In genomic region chr7:74030861-74031260, GRCh38 we compare ENCODE assay signal across 20 cellular contexts. TPM values are rescaled to one million over a fixed set of nuclear protein-coding genes. Genes with fewer than 3 reads are reported as not detected.
DNase-seq lines count a peak whose midpoint lies in the region; ATAC-seq and TF ChIP-seq lines count a peak whose summit lies in the region.
"Had no signal": no experiment of that assay in that cellular context is flagged by ENCODE, and none has a peak within 500 bp of the region (broad histone marks: within the 10 kb centered on the region; RNA-seq: fewer than 3 reads in every experiment).

No MANE protein-coding gene starts in this region.

- H3K79me1 ChIP-seq in mesenchymal stem cell (replicated peaks; ENCODE audit: low read length, poor library complexity, severe bottlenecking): no peaks in the 10 kb centered on the region

- H2BK12ac ChIP-seq in mesenchymal stem cell (ENCODE audit: low read length in 2 of 2): peak overlapping the region in 1 of 2 experiments; percentile 8

- H3K14ac ChIP-seq in mesenchymal stem cell (ENCODE audit: low read length in 2 of 2): no peak overlapping the region

- H3K23ac ChIP-seq in mesenchymal stem cell (ENCODE audit: low read length in 2 of 2): no peak overlapping the region

- no peak overlapping the region for H3K18ac ChIP-seq in mesenchymal stem cell (ENCODE audit: low read depth in 1 of 2, low read length in 2 of 2)

- no peak overlapping the region for H4K8ac ChIP-seq in mesenchymal stem cell (ENCODE audit: low read length)

- H3K4me1 ChIP-seq in A673 (ENCODE audit: insufficient read depth, low read length, poor library complexity, severe bottlenecking) (peaks cover 57% of the 10 kb centered on the region), mesenchymal stem cell (ENCODE audit: control insufficient read depth, insufficient read depth, low read depth, low read length) (peaks cover 18% of the 10 kb centered on the region), stomach smooth muscle (ENCODE audit: control insufficient read depth, insufficient read depth, low read length) (peaks cover 80% of the 10 kb centered on the region)

- CTCF ChIA-PET in A673 (lab: Charles Lee): interaction anchor here (0.6 kb wide), 1 partner anchor 11 kb away, joined by 3 read pairs; no protein-coding TSS in a partner anchor

- no peak overlapping the region for H2AK5ac ChIP-seq in mesenchymal stem cell (ENCODE audit: low read length, severe bottlenecking)

- H2BK15ac ChIP-seq in mesenchymal stem cell (ENCODE audit: low read depth, poor library complexity, severe bottlenecking): no peak overlapping the region

- no peak for TF ChIP-seq CTCF in A673 (conservative IDR thresholded peaks at IDR 0.05; ENCODE audit: low read depth, low read length)
- TF ChIP-seq CTCF in dorsolateral prefrontal cortex (IDR thresholded peaks at IDR 0.05 in 54 of 56, conservative IDR thresholded peaks at IDR 0.05 in 2 of 56; ENCODE audit: low read depth in 1 of 56, partially characterized antibody in 56 of 56): no peak

- no peak overlapping the region for H2BK120ac ChIP-seq in mesenchymal stem cell (ENCODE audit: low read depth, low read length)

- no peak overlapping the region for H3K4me2 ChIP-seq in mesenchymal stem cell (ENCODE audit: low read length, poor library complexity, severe bottlenecking)
- H3K4me2 ChIP-seq: A549 had no signal

- intact Hi-C loops in A673 (cut with micrococcal nuclease; ENCODE audit: unreplicated experiment): no loop called here
- intact Hi-C loops in dorsolateral prefrontal cortex (cut with DNase I): no loop called here
- intact Hi-C loops in posterior vena cava (cut with DNase I): no loop called here

- ATAC-seq in SK-N-SH treated with all-trans-retinoic acid at 6 μM for 48 hours: no peak
- ATAC-seq: A549, sciatic nerve had no signal

- POLR2A ChIA-PET in A673 (lab: Charles Lee; ENCODE audit: low non-redundant PET): no interaction called here

- H3K4me3 ChIP-seq in A673 (ENCODE audit: low read depth, low read length, poor library complexity, severe bottlenecking): no peak overlapping the region
- H3K4me3 ChIP-seq in dorsolateral prefrontal cortex: peak overlapping the region in 6 of 59 donors; percentile 2 to 69 (median 41)
- peak overlapping the region in 1 of 2 experiments; percentile 62 for H3K4me3 ChIP-seq in mesenchymal stem cell (ENCODE audit: insufficient read depth in 1 of 2, low read depth in 1 of 2, low read length in 2 of 2)
- peak overlapping the region in 1 of 2 donors; percentile 62 for H3K4me3 ChIP-seq in stomach smooth muscle (ENCODE audit: low read length in 2 of 2)
- H3K4me3 ChIP-seq: A549, SJCRH30 had no signal

- H3K4ac ChIP-seq in mesenchymal stem cell (ENCODE audit: low read depth in 1 of 2, low read length in 2 of 2): no peak overlapping the region

- no peak overlapping the region for H2AFZ ChIP-seq in mesenchymal stem cell (ENCODE audit: low read depth, low read length)

- H3K9me3 ChIP-seq in A673 (ENCODE audit: low read depth, low read length, poor library complexity, severe bottlenecking) (no peaks in the 10 kb centered on the region), mesenchymal stem cell (ENCODE audit: control insufficient read depth, low read length) (no peaks in the 10 kb centered on the region), stomach smooth muscle (ENCODE audit: control insufficient read depth in 2 of 2, low read length in 2 of 2) (no peaks in the 10 kb centered on the region)
- H3K9me3 ChIP-seq: A549, SJCRH30 had no signal

- peak overlapping the region; percentile 7 for H3K9ac ChIP-seq in mesenchymal stem cell (ENCODE audit: low read length)
- peak overlapping the region in 1 of 2 donors; percentile 30 for H3K9ac ChIP-seq in stomach smooth muscle (ENCODE audit: low read length in 2 of 2)

- TSS peak; percentile 52 for BruUV-seq in A673 (replicated peaks; lab: Mats Ljungman, UMichigan)

- WGBS in mesenchymal stem cell: 74% methylated on average over 7 of the region's 7 CpGs

- H3K36me3 ChIP-seq in A673 (ENCODE audit: insufficient read depth, low read length, poor library complexity, severe bottlenecking) (no peaks in the 10 kb centered on the region), mesenchymal stem cell (ENCODE audit: control insufficient read depth in 1 of 2, insufficient read depth in 2 of 2, low read depth in 1 of 2, low read length in 2 of 2) (peaks cover 0 to 4% of the 10 kb centered on the region in 2 experiments), stomach smooth muscle (ENCODE audit: control insufficient read depth in 2 of 2, insufficient read depth in 2 of 2, low read length in 2 of 2) (peaks cover 0 to 7% of the 10 kb centered on the region in 2 donors)
- H3K36me3 ChIP-seq: SJCRH30 had no signal

- no peak overlapping the region for H2BK5ac ChIP-seq in mesenchymal stem cell (ENCODE audit: low read depth, low read length, poor library complexity, severe bottlenecking)

- H3K27me3 ChIP-seq in A673 (replicated peaks; ENCODE audit: insufficient read depth, low read depth, low read length, poor library complexity) (no peaks in the 10 kb centered on the region), dorsolateral prefrontal cortex (peaks cover 0 to 4% (median 0%) of the 10 kb centered on the region in 45 donors), mesenchymal stem cell (ENCODE audit: control insufficient read depth in 1 of 2, insufficient read depth in 1 of 2, low read length in 2 of 2) (peaks cover 7 to 38% of the 10 kb centered on the region in 2 experiments), stomach smooth muscle (ENCODE audit: control insufficient read depth in 1 of 2, insufficient read depth in 2 of 2, low read length in 2 of 2) (no peaks in the 10 kb centered on the region)
- H3K27me3 ChIP-seq: SJCRH30 had no signal

- H3K27ac ChIP-seq in A673 (ENCODE audit: low read depth, low read length, poor library complexity, severe bottlenecking): peak overlapping the region; percentile 89
- peak overlapping the region in 43 of 59 donors; percentile 3 to 93 (median 60) for H3K27ac ChIP-seq in dorsolateral prefrontal cortex
- no peak overlapping the region for H3K27ac ChIP-seq in mesenchymal stem cell (ENCODE audit: low read length, poor library complexity, severe bottlenecking)
- peak overlapping the region; percentile 78 for H3K27ac ChIP-seq in stomach smooth muscle (ENCODE audit: low read length)
- H3K27ac ChIP-seq: SJCRH30 had no signal

- no peak for DNase-seq in A673 (ENCODE audit: low spot score)
- no peak for DNase-seq in dorsolateral prefrontal cortex
- DNase-seq in mesenchymal stem cell: no peak
- DNase-seq in activated naive CD4-positive, alpha-beta T cell treated with Interleukin-2 at 50 U/mL for 16 hours: no peak
- no peak for DNase-seq in NCI-H1105 (lab: John Stamatoyannopoulos, UW)
- no peak for DNase-seq in posterior vena cava (ENCODE audit: low spot score)
- DNase-seq: amygdala; GOT3; IMR-90; NCI-H2081; NCI-H510A treated with DMSO at 0.1 percent for 48 hours; SJCRH30; stimulated activated CD4-positive, alpha-beta T cell treated with anti-CD3 and anti-CD28 coated beads, Interleukin-2, amount 100 ng/mL, for 24 hours had no signal

- H4K91ac ChIP-seq in mesenchymal stem cell (ENCODE audit: low read length): no peak overlapping the region

TF ChIP-seq in SK-N-SH treated with all-trans-retinoic acid at 6 μM for 48 hours, 23 proteins besides CTCF, POLR2A, EP300 and RAD21 (continues in another document):
- TF ChIP-seq CSDC2 (CRISPR knock-in tag; IDR thresholded peaks at IDR 0.05) (no peak), ZNF565 (CRISPR knock-in tag; conservative IDR thresholded peaks at IDR 0.05; ENCODE audit: low read depth) (no peak), TSHZ2 (CRISPR knock-in tag; IDR thresholded peaks at IDR 0.05) (no peak), ISL1 (CRISPR knock-in tag; IDR thresholded peaks at IDR 0.05) (no peak), ZNF8 (CRISPR knock-in tag; IDR thresholded peaks at IDR 0.05) (no peak), SNAI2 (CRISPR knock-in tag; IDR thresholded peaks at IDR 0.05) (no peak), ZFP30 (CRISPR knock-in tag; IDR thresholded peaks at IDR 0.05) (no peak)

RNA-seq across cellular contexts. Expression of gene ELN, which starts 2.9 kb away (rescaled TPM):
- total RNA-seq in A673 (2021) (47.6 and 65.9 TPM in 2 replicates), dorsolateral prefrontal cortex (10 to 100 TPM in 117 of 120 experiments, 1 to 10 TPM in 3; 8.1 to 58.9 (median 19.5) TPM), posterior vena cava (100 to 1,000 TPM; 354 to 999 TPM)
- 0.18 TPM for polyA plus RNA-seq in mesenchymal stem cell (2013, experiment 1 of 2)
- polyA plus RNA-seq in mesenchymal stem cell (2013, experiment 2 of 2): 0.11 TPM
- total RNA-seq: T-helper 2 cell treated with Interferon-gamma antibody and Interleukin-4, amounts not matched to agents 100 ng/mL and 5 ng/mL, for 36 hours had no signal
- polyA plus RNA-seq: CD14-positive monocyte, neural cell had no signal

RNA-seq across cellular contexts. Expression of gene LIMK1, which starts 52.7 kb away (rescaled TPM):
- total RNA-seq in A673 (2021) (59.3 and 60.2 TPM in 2 replicates), dorsolateral prefrontal cortex (100 to 1,000 TPM in 79 of 120 experiments, 10 to 100 TPM in 41; 39.1 to 162 (median 111) TPM), posterior vena cava (10 to 100 TPM; 19.4 to 22.3 TPM)
- 54.8 TPM for polyA plus RNA-seq in mesenchymal stem cell (2013, experiment 1 of 2)
- polyA plus RNA-seq in mesenchymal stem cell (2013, experiment 2 of 2): 54.9 TPM
